In genomic region chr19:1418494-1418775, GRCh38 we compare ENCODE assay signal across 23 cellular contexts. TPM values are rescaled to one million over a fixed set of nuclear protein-coding genes. Genes with fewer than 3 reads are reported as not detected.
A peak's percentile ranks its signal among the peaks of the same experiment; 100 is the strongest.
DNase-seq lines count a peak whose midpoint lies in the region; ATAC-seq and TF ChIP-seq lines count a peak whose summit lies in the region.
"Had no signal": no experiment of that assay in that cellular context is flagged by ENCODE, and none has a peak within 500 bp of the region (broad histone marks: within the 10 kb centered on the region; RNA-seq: fewer than 3 reads in every experiment).

No MANE protein-coding gene starts in this region.

- CTCF ChIA-PET in HEK293 (lab: Yijun Ruan, JAX) = no interaction called here

- TF ChIP-seq CTCF in HEK293 (tag by site-specific recombination; IDR thresholded peaks at IDR 0.05) (no peak), smooth muscle cell (IDR thresholded peaks at IDR 0.05; ENCODE audit: borderline replicate concordance, insufficient read depth, poor library complexity, severe bottlenecking) (no peak), GM13977 (IDR thresholded peaks at IDR 0.05; ENCODE audit: extremely low read depth, insufficient read depth, missing control alignments) (no peak)

- H3K79me2 ChIP-seq in smooth muscle cell (ENCODE audit: low read depth) = peaks cover 79% of the 10 kb centered on the region

- peaks cover 28% of the 10 kb centered on the region for H3F3A ChIP-seq in smooth muscle cell (ENCODE audit: low read depth)

- POLR2A ChIA-PET in HEK293 (lab: Yijun Ruan, JAX) = interaction anchor here (1.1 to 1.2 kb wide), 2 partner anchors 9 to 150 kb away, joined by 3 read pairs; partner anchors contain the start of gene CIRBP

- H3K9ac ChIP-seq in adipocyte (ENCODE audit: low read length) (peak overlapping the region; percentile 82), iPS-15b (ENCODE audit: low read depth, low read length) (peak overlapping the region; percentile 60), smooth muscle cell (ENCODE audit: low read depth) (no peak overlapping the region)
- H3K9ac ChIP-seq: neural progenitor cell had no signal

- H3K27me3 ChIP-seq in adipocyte (replicated peaks; ENCODE audit: control insufficient read depth, insufficient read depth, low read length) (no peaks in the 10 kb centered on the region), iPS-15b (ENCODE audit: control insufficient read depth, insufficient read depth, low read length) (no peaks in the 10 kb centered on the region), smooth muscle cell (ENCODE audit: low read depth) (no peaks in the 10 kb centered on the region)
- H3K27me3 ChIP-seq: BLaER1 treated with 17β-estradiol and CSF1 and Interleukin-3, amounts not matched to agents 10 nM and 100 nM; neural progenitor cell; SJSA1; tibial nerve had no signal

- H3K9me3 ChIP-seq in HEK293 (ENCODE audit: control insufficient read depth, insufficient read depth, low read depth, low read length) (no peaks in the 10 kb centered on the region), adipocyte (ENCODE audit: control insufficient read depth, low read length) (no peaks in the 10 kb centered on the region), iPS-15b (ENCODE audit: control insufficient read depth, insufficient read depth, low read length) (no peaks in the 10 kb centered on the region), smooth muscle cell (replicated peaks; ENCODE audit: low read depth) (no peaks in the 10 kb centered on the region)
- H3K9me3 ChIP-seq: BLaER1 treated with 17β-estradiol and CSF1 and Interleukin-3, amounts not matched to agents 10 nM and 100 nM; SJSA1; tibial nerve had no signal

- DNase-seq in adipocyte (ENCODE audit: low read depth) (no peak), smooth muscle cell (lab: John Stamatoyannopoulos, UW; ENCODE audit: unreplicated experiment) (no peak), GM13977 (ENCODE audit: low spot score) (no peak), HUDEP-2 (lab: John Stamatoyannopoulos, UW; ENCODE audit: unreplicated experiment in 76 of 76) (no peak)
- DNase-seq: activated CD4-positive, alpha-beta memory T cell treated with anti-CD3 and anti-CD28 coated beads, Interleukin-2, amount 10 ng/mL, durations not matched to agents 7 days and 5 days; activated CD4-positive, CD25-positive, alpha-beta regulatory T cell treated with anti-CD3 and anti-CD28 coated beads, Interleukin-2, amount 50 U/mL, for 72 hours; activated CD8-positive, alpha-beta memory T cell treated with anti-CD3 and anti-CD28 coated beads, Interleukin-2, amount 50 U/mL, for 48 hours; central memory CD4-positive, alpha-beta T cell; DND-41; HFFc6; NCI-H1436; NCI-H2081 treated with DMSO at 0.1 percent for 48 hours; NCI-H226; NCI-H748 treated with DMSO at 0.1 percent for 48 hours; stimulated activated naive CD4-positive, alpha-beta T cell treated with Interleukin-2 at 50 U/mL for 16 hours had no signal

- peaks cover 13 to 80% of the 10 kb centered on the region in 2 experiments for H3K36me3 ChIP-seq in HEK293 (ENCODE audit: control insufficient read depth in 2 of 2, insufficient read depth in 1 of 2, low read length in 2 of 2)
- H3K36me3 ChIP-seq in adipocyte (ENCODE audit: control insufficient read depth, insufficient read depth, low read length, severe bottlenecking) = peaks cover 51% of the 10 kb centered on the region
- peaks cover 67% of the 10 kb centered on the region for H3K36me3 ChIP-seq in iPS-15b (ENCODE audit: control insufficient read depth, insufficient read depth, low read length)
- no peaks in the 10 kb centered on the region for H3K36me3 ChIP-seq in smooth muscle cell (ENCODE audit: low read depth)
- H3K36me3 ChIP-seq: neural progenitor cell had no signal

- peaks cover 89% of the 10 kb centered on the region for H4K20me1 ChIP-seq in smooth muscle cell (ENCODE audit: low read depth)

- no peak for ATAC-seq in GM18868 (IDR thresholded peaks at IDR 0.05; ENCODE audit: unreplicated experiment)

- peaks cover 22% of the 10 kb centered on the region for H3K4me1 ChIP-seq in HEK293 (ENCODE audit: control insufficient read depth, insufficient read depth, low read length)
- peaks cover 41% of the 10 kb centered on the region for H3K4me1 ChIP-seq in adipocyte (ENCODE audit: control insufficient read depth, insufficient read depth, low read length)
- peaks cover 14% of the 10 kb centered on the region for H3K4me1 ChIP-seq in iPS-15b (ENCODE audit: control insufficient read depth, insufficient read depth, low read length)
- H3K4me1 ChIP-seq in smooth muscle cell (ENCODE audit: low read depth) = peaks cover 20% of the 10 kb centered on the region
- H3K4me1 ChIP-seq: SJSA1 had no signal

- H3K4me3 ChIP-seq in HEK293 (ENCODE audit: low read depth, low read length) (no peak overlapping the region), adipocyte (ENCODE audit: low read length) (no peak overlapping the region), iPS-15b (ENCODE audit: low read depth, low read length) (no peak overlapping the region), smooth muscle cell (no peak overlapping the region)
- H3K4me3 ChIP-seq: BLaER1 treated with 17β-estradiol and CSF1 and Interleukin-3, amounts not matched to agents 10 nM and 100 nM; neural progenitor cell; SJSA1; tibial nerve had no signal

- WGBS in smooth muscle cell (ENCODE audit: low lambda C conversion rate) = 94% methylated on average over 13 of the region's 13 CpGs

- H3K27ac ChIP-seq in HEK293 (ENCODE audit: extremely low read depth, low read depth, low read length) = peak overlapping the region; percentile 41; the same call in 1 of the 2 replicates
- H3K27ac ChIP-seq in smooth muscle cell (ENCODE audit: low read depth) = peak overlapping the region; percentile 96
- H3K27ac ChIP-seq: BLaER1 treated with 17β-estradiol and CSF1 and Interleukin-3, amounts not matched to agents 10 nM and 100 nM; neural progenitor cell; SJSA1 had no signal

- no peak overlapping the region for H3K4me2 ChIP-seq in smooth muscle cell
- H3K4me2 ChIP-seq: BLaER1 treated with 17β-estradiol and CSF1 and Interleukin-3, amounts not matched to agents 10 nM and 100 nM; neural progenitor cell had no signal

- H2AFZ ChIP-seq in smooth muscle cell (ENCODE audit: low read depth) = no peak overlapping the region
- H2AFZ ChIP-seq: neural progenitor cell had no signal

- in situ Hi-C loops in GM13977 (cut with MboI; ENCODE audit: low pct_unique_long_range_greater_than_20kb, low sequenced_read_pairs, unreplicated experiment) = no loop called here

TF ChIP-seq in HEK293, 187 proteins besides CTCF, POLR2A, EP300 and RAD21:
- TF ChIP-seq EGR2 (tag by site-specific recombination; IDR thresholded peaks at IDR 0.05; ENCODE audit: low read depth) (no peak), PRDM1 (tag by site-specific recombination; IDR thresholded peaks at IDR 0.05) (no peak), ZNF514 (tag by site-specific recombination; IDR thresholded peaks at IDR 0.05) (no peak), ZNF624 (tag by site-specific recombination; IDR thresholded peaks at IDR 0.05) (no peak)

RNA-seq across cellular contexts. Expression of gene DAZAP1, which starts 11.0 kb away (rescaled TPM):
- total RNA-seq in smooth muscle cell = 33.7 and 41.7 TPM in 2 replicates
- 35.5 and 37.0 TPM in 2 replicates for polyA plus RNA-seq in smooth muscle cell

RNA-seq across cellular contexts. Expression of gene GAMT, which starts 17.1 kb away (rescaled TPM):
- total RNA-seq in smooth muscle cell = 15.8 and 22.3 TPM in 2 replicates
- polyA plus RNA-seq in smooth muscle cell = 35.2 and 47.4 TPM in 2 replicates

RNA-seq across cellular contexts. Expression of gene RPS15, which starts 19.8 kb away (rescaled TPM):
- 2,033 and 2,744 TPM in 2 replicates for total RNA-seq in smooth muscle cell
- 1,180 and 1,250 TPM in 2 replicates for polyA plus RNA-seq in smooth muscle cell

RNA-seq across cellular contexts. Expression of gene APC2, which starts 31.5 kb away (rescaled TPM):
- total RNA-seq in smooth muscle cell = 0.09 and 0.18 TPM in 2 replicates
- 0.30 and 1.0 TPM in 2 replicates for polyA plus RNA-seq in smooth muscle cell
- total RNA-seq: kidney epithelial cell, SJSA1 had no signal

RNA-seq across cellular contexts. Expression of gene NDUFS7, which starts 34.7 kb away (rescaled TPM):
- 62.7 and 95.8 TPM in 2 replicates for total RNA-seq in smooth muscle cell
- 226 and 245 TPM in 2 replicates for polyA plus RNA-seq in smooth muscle cell
